ENCODE assay signal across 8 cellular contexts in the genomic region with DNA sequence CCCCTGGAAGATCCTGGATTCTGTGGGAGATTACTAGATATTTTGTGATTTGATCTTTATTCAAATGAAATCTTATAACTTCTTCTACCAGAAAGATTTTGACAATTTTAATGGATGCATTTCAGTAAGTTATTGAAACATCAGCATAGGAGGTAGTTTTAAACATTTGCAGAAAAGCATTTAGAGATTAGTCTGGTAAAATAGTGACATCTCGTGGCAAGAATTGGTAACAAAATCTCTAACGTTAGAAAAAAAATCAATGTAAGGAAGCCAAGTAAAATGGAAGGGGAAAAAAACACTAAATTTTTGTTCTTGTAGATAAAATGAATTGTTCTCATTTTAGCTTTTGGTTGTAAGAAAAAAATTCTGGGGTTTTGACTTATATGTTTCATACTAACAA.
DNase-seq lines count a peak whose midpoint lies in the region; ATAC-seq and TF ChIP-seq lines count a peak whose summit lies in the region.

No MANE protein-coding gene starts in this region.

- H3K9me3 ChIP-seq in BE2C = no peaks in the 10 kb centered on the region

- in situ Hi-C loops in SK-MEL-5 (cut with HindIII; ENCODE audit: low pct_unique_long_range_greater_than_20kb, low sequenced_read_pairs) = no loop called here

- H3K4me3 ChIP-seq in BE2C (ENCODE audit: low read depth, low read length) (no peak overlapping the region), H7 (ENCODE audit: insufficient read depth, low read depth, low read length) (no peak overlapping the region)

- no peaks in the 10 kb centered on the region for H3K4me1 ChIP-seq in BE2C

- POLR2A ChIA-PET in HEK293T (lab: Yijun Ruan, JAX) = no interaction called here

- TF ChIP-seq CTCF in BE2C (IDR thresholded peaks at IDR 0.05; ENCODE audit: low read depth, low read length) = peak; percentile 20

- DNase-seq in BE2C = no peak
- peak; percentile 12 for DNase-seq in HEK293T (ENCODE audit: extremely low spot score)
- peak; percentile 43 for DNase-seq in SK-MEL-5 (ENCODE audit: low read depth, low spot score)
- peak; percentile 52 for DNase-seq in inferior parietal cortex (ENCODE audit: extremely low spot score)
- DNase-seq in epidermal melanocyte (ENCODE audit: insufficient read length, low spot score) = no peak
- no peak for DNase-seq in activated naive CD4-positive, alpha-beta T cell treated with Interleukin-2 at 50 U/mL for 16 hours
- no peak for DNase-seq in H7

- ATAC-seq in HG03442 (IDR thresholded peaks at IDR 0.05; ENCODE audit: unreplicated experiment) = no peak

- H3K27me3 ChIP-seq in BE2C (no peaks in the 10 kb centered on the region), H7 (ENCODE audit: control insufficient read depth, insufficient read depth, low read length) (no peaks in the 10 kb centered on the region)

- H3K36me3 ChIP-seq in BE2C = no peaks in the 10 kb centered on the region
- H3K36me3 ChIP-seq in H7 (replicated peaks; ENCODE audit: control insufficient read depth, insufficient read depth, low read length) = no peaks in the 10 kb centered on the region

- CTCF ChIA-PET in HEK293T (lab: Yijun Ruan, JAX) = interaction anchor here (0.6 kb wide), 1 partner anchor 220 kb away, joined by 8 read pairs; no protein-coding TSS in a partner anchor

TF ChIP-seq in HEK293T, 16 proteins besides CTCF, POLR2A, EP300 and RAD21:
- TF ChIP-seq L3MBTL2 (conservative IDR thresholded peaks at IDR 0.05) (no peak), TARDBP (IDR thresholded peaks at IDR 0.05) (no peak), CTBP1 (IDR thresholded peaks at IDR 0.05; ENCODE audit: borderline replicate concordance) (no peak), BHLHE40 (IDR thresholded peaks at IDR 0.05; ENCODE audit: borderline replicate concordance) (no peak), SP1 (IDR thresholded peaks at IDR 0.05) (no peak), FOXK2 (IDR thresholded peaks at IDR 0.05) (no peak), FOXM1 (IDR thresholded peaks at IDR 0.05; ENCODE audit: borderline replicate concordance) (no peak), SUZ12 (IDR thresholded peaks at IDR 0.05) (no peak), FOXA1 (IDR thresholded peaks at IDR 0.05) (no peak), HDGF (IDR thresholded peaks at IDR 0.05; ENCODE audit: borderline replicate concordance) (no peak), LEF1 (IDR thresholded peaks at IDR 0.05; ENCODE audit: borderline replicate concordance) (no peak), NFRKB (IDR thresholded peaks at IDR 0.05) (no peak), ELF4 (IDR thresholded peaks at IDR 0.05) (no peak), ZNF384 (IDR thresholded peaks at IDR 0.05) (no peak), ARNT (IDR thresholded peaks at IDR 0.05) (no peak)
- TF ChIP-seq, protein P1, sequence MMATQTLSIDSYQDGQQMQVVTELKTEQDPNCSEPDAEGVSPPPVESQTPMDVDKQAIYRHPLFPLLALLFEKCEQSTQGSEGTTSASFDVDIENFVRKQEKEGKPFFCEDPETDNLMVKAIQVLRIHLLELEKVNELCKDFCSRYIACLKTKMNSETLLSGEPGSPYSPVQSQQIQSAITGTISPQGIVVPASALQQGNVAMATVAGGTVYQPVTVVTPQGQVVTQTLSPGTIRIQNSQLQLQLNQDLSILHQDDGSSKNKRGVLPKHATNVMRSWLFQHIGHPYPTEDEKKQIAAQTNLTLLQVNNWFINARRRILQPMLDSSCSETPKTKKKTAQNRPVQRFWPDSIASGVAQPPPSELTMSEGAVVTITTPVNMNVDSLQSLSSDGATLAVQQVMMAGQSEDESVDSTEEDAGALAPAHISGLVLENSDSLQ (IDR thresholded peaks at IDR 0.05) = no peak
TF ChIP-seq in HEK293T: peak in this region for 0.

Comparison
In these comparisons a context has a peak if more than half of its experiments do, and no peak if none do; other contexts are left out.
1. DNase-seq: peak in HEK293T (single experiment), SK-MEL-5 (single experiment) and inferior parietal cortex (single experiment); none in BE2C (single experiment), epidermal melanocyte (single experiment), activated naive CD4-positive, alpha-beta T cell treated with Interleukin-2 at 50 U/mL for 16 hours (single experiment) and H7 (single experiment).